Comparison of ENCODE assay signal across 1 cellular context in the genomic region with DNA sequence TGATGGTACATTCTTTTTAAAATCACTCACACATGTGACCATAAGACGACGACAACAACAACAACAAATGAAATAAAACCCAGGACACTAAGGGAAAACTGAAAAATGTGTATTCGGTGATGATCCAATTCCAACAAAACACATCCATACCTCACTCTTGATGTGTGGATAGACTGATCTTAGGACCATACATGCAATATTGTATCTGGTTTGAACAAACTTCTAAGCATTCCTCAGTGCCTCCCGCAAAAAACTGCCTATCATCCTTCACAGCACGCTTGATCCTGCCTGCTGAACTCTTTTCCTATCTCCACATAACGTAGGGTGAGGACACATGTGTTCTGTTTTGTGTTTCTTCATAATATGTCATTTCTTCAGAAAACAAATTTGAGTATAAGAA.
TF ChIP-seq lines count a peak whose summit lies in the region.

No MANE protein-coding gene starts in this region.

TF ChIP-seq in IMR-90, 13 proteins besides CTCF, POLR2A, EP300 and RAD21:
- TF ChIP-seq MAZ (IDR thresholded peaks at IDR 0.05; ENCODE audit: borderline replicate concordance, low read depth, low read length) (no peak), MXI1 (IDR thresholded peaks at IDR 0.05; ENCODE audit: borderline replicate concordance, low read depth, low read length) (no peak), RFX5 (IDR thresholded peaks at IDR 0.05; ENCODE audit: low read depth, low read length) (no peak), MAFK (IDR thresholded peaks at IDR 0.05; ENCODE audit: low read depth, low read length) (no peak), CEBPB (IDR thresholded peaks at IDR 0.05; ENCODE audit: low read depth, low read length) (no peak), FOS (IDR thresholded peaks at IDR 0.05; ENCODE audit: low read depth, low read length) (no peak), CHD1 (IDR thresholded peaks at IDR 0.05; ENCODE audit: low read depth, low read length) (no peak)
- TF ChIP-seq, protein P1, sequence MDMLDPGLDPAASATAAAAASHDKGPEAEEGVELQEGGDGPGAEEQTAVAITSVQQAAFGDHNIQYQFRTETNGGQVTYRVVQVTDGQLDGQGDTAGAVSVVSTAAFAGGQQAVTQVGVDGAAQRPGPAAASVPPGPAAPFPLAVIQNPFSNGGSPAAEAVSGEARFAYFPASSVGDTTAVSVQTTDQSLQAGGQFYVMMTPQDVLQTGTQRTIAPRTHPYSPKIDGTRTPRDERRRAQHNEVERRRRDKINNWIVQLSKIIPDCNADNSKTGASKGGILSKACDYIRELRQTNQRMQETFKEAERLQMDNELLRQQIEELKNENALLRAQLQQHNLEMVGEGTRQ (IDR thresholded peaks at IDR 0.05; ENCODE audit: low read depth, low read length), result no peak
- TF ChIP-seq, protein P2, sequence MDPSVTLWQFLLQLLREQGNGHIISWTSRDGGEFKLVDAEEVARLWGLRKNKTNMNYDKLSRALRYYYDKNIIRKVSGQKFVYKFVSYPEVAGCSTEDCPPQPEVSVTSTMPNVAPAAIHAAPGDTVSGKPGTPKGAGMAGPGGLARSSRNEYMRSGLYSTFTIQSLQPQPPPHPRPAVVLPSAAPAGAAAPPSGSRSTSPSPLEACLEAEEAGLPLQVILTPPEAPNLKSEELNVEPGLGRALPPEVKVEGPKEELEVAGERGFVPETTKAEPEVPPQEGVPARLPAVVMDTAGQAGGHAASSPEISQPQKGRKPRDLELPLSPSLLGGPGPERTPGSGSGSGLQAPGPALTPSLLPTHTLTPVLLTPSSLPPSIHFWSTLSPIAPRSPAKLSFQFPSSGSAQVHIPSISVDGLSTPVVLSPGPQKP (IDR thresholded peaks at IDR 0.05; ENCODE audit: borderline replicate concordance, low read depth, low read length), result no peak
TF ChIP-seq in IMR-90: peak in this region for 0.
